ENCODE assay signal across 1 cellular context in the genomic region with DNA sequence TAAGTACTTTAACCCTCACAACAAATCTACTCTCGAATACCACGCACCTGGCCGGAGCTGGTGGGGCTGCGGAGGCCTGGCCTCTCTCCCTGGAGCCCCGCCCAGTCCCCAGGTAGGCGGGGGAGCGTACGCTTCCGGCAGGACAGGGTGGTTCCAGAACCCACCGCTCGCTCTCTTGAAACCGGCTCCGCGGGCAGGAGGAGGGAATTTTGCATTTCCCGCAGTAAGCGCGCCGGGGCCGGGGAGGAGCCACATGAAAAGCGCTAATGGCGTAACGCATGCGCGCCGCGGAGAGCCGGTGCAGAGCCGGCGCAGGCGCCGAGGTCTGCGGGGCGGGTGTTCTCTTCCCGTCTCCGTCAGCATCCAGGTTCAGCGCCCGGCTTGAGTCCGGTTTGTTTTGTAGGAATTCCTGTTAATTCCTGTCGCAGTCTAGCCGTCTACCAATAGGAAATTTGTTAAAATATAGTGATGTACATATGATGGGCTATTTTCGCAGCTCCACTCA.
TF ChIP-seq lines count a peak whose summit lies in the region.

No MANE protein-coding gene starts in this region.

TF ChIP-seq in HepG2, 621 proteins besides CTCF, POLR2A, EP300 and RAD21 (continued from another document and continues in another):
- TF ChIP-seq, protein P1, sequence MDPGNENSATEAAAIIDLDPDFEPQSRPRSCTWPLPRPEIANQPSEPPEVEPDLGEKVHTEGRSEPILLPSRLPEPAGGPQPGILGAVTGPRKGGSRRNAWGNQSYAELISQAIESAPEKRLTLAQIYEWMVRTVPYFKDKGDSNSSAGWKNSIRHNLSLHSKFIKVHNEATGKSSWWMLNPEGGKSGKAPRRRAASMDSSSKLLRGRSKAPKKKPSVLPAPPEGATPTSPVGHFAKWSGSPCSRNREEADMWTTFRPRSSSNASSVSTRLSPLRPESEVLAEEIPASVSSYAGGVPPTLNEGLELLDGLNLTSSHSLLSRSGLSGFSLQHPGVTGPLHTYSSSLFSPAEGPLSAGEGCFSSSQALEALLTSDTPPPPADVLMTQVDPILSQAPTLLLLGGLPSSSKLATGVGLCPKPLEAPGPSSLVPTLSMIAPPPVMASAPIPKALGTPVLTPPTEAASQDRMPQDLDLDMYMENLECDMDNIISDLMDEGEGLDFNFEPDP (CRISPR knock-in tag; conservative IDR thresholded peaks at IDR 0.05), result no peak
- no peak for TF ChIP-seq ZBTB43 (CRISPR knock-in tag; conservative IDR thresholded peaks at IDR 0.05)
- no peak for TF ChIP-seq FOSL1 (CRISPR knock-in tag; IDR thresholded peaks at IDR 0.05; ENCODE audit: borderline replicate concordance)
- no peak for TF ChIP-seq DR1 (CRISPR knock-in tag; IDR thresholded peaks at IDR 0.05)
- no peak for TF ChIP-seq ZNF205 (CRISPR knock-in tag; IDR thresholded peaks at IDR 0.05)
- TF ChIP-seq HNRNPK (IDR thresholded peaks at IDR 0.05; ENCODE audit: low read depth, low read length, poor library complexity, severe bottlenecking), result no peak
- TF ChIP-seq, protein P2, sequence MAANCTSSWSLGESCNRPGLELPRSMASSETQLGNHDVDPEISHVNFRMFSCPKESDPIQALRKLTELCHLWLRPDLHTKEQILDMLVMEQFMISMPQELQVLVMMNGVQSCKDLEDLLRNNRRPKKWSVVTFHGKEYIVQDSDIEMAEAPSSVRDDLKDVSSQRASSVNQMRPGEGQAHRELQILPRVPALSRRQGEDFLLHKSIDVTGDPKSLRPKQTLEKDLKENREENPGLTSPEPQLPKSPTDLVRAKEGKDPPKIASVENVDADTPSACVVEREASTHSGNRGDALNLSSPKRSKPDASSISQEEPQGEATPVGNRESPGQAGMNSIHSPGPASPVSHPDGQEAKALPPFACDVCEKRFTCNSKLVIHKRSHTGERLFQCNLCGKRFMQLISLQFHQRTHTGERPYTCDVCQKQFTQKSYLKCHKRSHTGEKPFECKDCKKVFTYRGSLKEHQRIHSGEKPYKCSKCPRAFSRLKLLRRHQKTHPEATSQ (CRISPR knock-in tag; IDR thresholded peaks at IDR 0.05; ENCODE audit: borderline replicate concordance), result no peak
- TF ChIP-seq ZNF468 (CRISPR knock-in tag; IDR thresholded peaks at IDR 0.05), result no peak
- TF ChIP-seq ZNF746 (CRISPR knock-in tag; IDR thresholded peaks at IDR 0.05), result no peak
- TF ChIP-seq ZNF674 (CRISPR knock-in tag; IDR thresholded peaks at IDR 0.05; ENCODE audit: low read depth), result no peak
- no peak for TF ChIP-seq RORA (CRISPR knock-in tag; IDR thresholded peaks at IDR 0.05)
- no peak for TF ChIP-seq ZNF775 (CRISPR knock-in tag; IDR thresholded peaks at IDR 0.05; ENCODE audit: borderline replicate concordance)
- no peak for TF ChIP-seq PAXIP1 (CRISPR knock-in tag; conservative IDR thresholded peaks at IDR 0.05)
- no peak for TF ChIP-seq DNMT3B (CRISPR knock-in tag; conservative IDR thresholded peaks at IDR 0.05)
- no peak for TF ChIP-seq ZNF660 (CRISPR knock-in tag; IDR thresholded peaks at IDR 0.05; ENCODE audit: borderline replicate concordance, low read depth)
- no peak for TF ChIP-seq ZNF691 (CRISPR knock-in tag; IDR thresholded peaks at IDR 0.05; ENCODE audit: borderline replicate concordance, low read depth)
- no peak for TF ChIP-seq DPF2 (CRISPR knock-in tag; IDR thresholded peaks at IDR 0.05; ENCODE audit: borderline replicate concordance, low read depth)
- TF ChIP-seq MXD3 (CRISPR knock-in tag; IDR thresholded peaks at IDR 0.05), result no peak
- TF ChIP-seq ZFP41 (CRISPR knock-in tag; IDR thresholded peaks at IDR 0.05; ENCODE audit: borderline replicate concordance), result no peak
- no peak for TF ChIP-seq EED (CRISPR knock-in tag; IDR thresholded peaks at IDR 0.05)
- TF ChIP-seq ZFAT (CRISPR knock-in tag; conservative IDR thresholded peaks at IDR 0.05), result no peak
- no peak for TF ChIP-seq ZNF773 (CRISPR knock-in tag; IDR thresholded peaks at IDR 0.05; ENCODE audit: borderline replicate concordance)
- TF ChIP-seq, protein P3, sequence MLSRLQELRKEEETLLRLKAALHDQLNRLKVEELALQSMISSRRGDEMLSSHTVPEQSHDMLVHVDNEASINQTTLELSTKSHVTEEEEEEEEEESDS (CRISPR knock-in tag; IDR thresholded peaks at IDR 0.05; ENCODE audit: borderline replicate concordance), result no peak
- TF ChIP-seq, protein P4, sequence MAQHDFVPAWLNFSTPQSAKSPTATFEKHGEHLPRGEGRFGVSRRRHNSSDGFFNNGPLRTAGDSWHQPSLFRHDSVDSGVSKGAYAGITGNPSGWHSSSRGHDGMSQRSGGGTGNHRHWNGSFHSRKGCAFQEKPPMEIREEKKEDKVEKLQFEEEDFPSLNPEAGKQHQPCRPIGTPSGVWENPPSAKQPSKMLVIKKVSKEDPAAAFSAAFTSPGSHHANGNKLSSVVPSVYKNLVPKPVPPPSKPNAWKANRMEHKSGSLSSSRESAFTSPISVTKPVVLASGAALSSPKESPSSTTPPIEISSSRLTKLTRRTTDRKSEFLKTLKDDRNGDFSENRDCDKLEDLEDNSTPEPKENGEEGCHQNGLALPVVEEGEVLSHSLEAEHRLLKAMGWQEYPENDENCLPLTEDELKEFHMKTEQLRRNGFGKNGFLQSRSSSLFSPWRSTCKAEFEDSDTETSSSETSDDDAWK (CRISPR knock-in tag; IDR thresholded peaks at IDR 0.05), result no peak
- TF ChIP-seq RCOR2 (CRISPR knock-in tag; IDR thresholded peaks at IDR 0.05), result no peak
- no peak for TF ChIP-seq ZSCAN21 (CRISPR knock-in tag; IDR thresholded peaks at IDR 0.05; ENCODE audit: borderline replicate concordance)
- 0 out of 2 replicates have a peak, but pooled peaks have one; percentile 33 for TF ChIP-seq ZNF841 (CRISPR knock-in tag; IDR thresholded peaks at IDR 0.05; ENCODE audit: borderline replicate concordance)
- TF ChIP-seq TCF7L2 (IDR thresholded peaks at IDR 0.05; ENCODE audit: low read depth, low read length), result no peak
- TF ChIP-seq PAX8 (CRISPR knock-in tag; IDR thresholded peaks at IDR 0.05; ENCODE audit: borderline replicate concordance), result no peak
- TF ChIP-seq, protein P5, sequence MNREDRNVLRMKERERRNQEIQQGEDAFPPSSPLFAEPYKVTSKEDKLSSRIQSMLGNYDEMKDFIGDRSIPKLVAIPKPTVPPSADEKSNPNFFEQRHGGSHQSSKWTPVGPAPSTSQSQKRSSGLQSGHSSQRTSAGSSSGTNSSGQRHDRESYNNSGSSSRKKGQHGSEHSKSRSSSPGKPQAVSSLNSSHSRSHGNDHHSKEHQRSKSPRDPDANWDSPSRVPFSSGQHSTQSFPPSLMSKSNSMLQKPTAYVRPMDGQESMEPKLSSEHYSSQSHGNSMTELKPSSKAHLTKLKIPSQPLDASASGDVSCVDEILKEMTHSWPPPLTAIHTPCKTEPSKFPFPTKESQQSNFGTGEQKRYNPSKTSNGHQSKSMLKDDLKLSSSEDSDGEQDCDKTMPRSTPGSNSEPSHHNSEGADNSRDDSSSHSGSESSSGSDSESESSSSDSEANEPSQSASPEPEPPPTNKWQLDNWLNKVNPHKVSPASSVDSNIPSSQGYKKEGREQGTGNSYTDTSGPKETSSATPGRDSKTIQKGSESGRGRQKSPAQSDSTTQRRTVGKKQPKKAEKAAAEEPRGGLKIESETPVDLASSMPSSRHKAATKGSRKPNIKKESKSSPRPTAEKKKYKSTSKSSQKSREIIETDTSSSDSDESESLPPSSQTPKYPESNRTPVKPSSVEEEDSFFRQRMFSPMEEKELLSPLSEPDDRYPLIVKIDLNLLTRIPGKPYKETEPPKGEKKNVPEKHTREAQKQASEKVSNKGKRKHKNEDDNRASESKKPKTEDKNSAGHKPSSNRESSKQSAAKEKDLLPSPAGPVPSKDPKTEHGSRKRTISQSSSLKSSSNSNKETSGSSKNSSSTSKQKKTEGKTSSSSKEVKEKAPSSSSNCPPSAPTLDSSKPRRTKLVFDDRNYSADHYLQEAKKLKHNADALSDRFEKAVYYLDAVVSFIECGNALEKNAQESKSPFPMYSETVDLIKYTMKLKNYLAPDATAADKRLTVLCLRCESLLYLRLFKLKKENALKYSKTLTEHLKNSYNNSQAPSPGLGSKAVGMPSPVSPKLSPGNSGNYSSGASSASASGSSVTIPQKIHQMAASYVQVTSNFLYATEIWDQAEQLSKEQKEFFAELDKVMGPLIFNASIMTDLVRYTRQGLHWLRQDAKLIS (CRISPR knock-in tag; IDR thresholded peaks at IDR 0.05), result no peak
- no peak for TF ChIP-seq ZFYVE20 (CRISPR knock-in tag; IDR thresholded peaks at IDR 0.05; ENCODE audit: borderline replicate concordance, low read depth)
- TF ChIP-seq, protein P6, sequence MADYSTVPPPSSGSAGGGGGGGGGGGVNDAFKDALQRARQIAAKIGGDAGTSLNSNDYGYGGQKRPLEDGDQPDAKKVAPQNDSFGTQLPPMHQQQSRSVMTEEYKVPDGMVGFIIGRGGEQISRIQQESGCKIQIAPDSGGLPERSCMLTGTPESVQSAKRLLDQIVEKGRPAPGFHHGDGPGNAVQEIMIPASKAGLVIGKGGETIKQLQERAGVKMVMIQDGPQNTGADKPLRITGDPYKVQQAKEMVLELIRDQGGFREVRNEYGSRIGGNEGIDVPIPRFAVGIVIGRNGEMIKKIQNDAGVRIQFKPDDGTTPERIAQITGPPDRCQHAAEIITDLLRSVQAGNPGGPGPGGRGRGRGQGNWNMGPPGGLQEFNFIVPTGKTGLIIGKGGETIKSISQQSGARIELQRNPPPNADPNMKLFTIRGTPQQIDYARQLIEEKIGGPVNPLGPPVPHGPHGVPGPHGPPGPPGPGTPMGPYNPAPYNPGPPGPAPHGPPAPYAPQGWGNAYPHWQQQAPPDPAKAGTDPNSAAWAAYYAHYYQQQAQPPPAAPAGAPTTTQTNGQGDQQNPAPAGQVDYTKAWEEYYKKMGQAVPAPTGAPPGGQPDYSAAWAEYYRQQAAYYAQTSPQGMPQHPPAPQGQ (CRISPR knock-in tag; IDR thresholded peaks at IDR 0.05; ENCODE audit: borderline replicate concordance), result no peak
- no peak for TF ChIP-seq NKX3-1 (CRISPR knock-in tag; IDR thresholded peaks at IDR 0.05)
- TF ChIP-seq TCF12 (IDR thresholded peaks at IDR 0.05), result no peak
- TF ChIP-seq TCF12 (CRISPR knock-in tag; IDR thresholded peaks at IDR 0.05), result no peak
- TF ChIP-seq REXO4 (CRISPR knock-in tag; IDR thresholded peaks at IDR 0.05; ENCODE audit: borderline replicate concordance), result no peak
- peak; percentile 50; the same call in 1 of the 2 replicates for TF ChIP-seq KDM2A (CRISPR knock-in tag; IDR thresholded peaks at IDR 0.05; ENCODE audit: borderline replicate concordance, low read depth)
- TF ChIP-seq BATF2 (CRISPR knock-in tag; IDR thresholded peaks at IDR 0.05), result no peak
- TF ChIP-seq ZNF552 (CRISPR knock-in tag; IDR thresholded peaks at IDR 0.05; ENCODE audit: borderline replicate concordance), result no peak
- no peak for TF ChIP-seq GFI1 (CRISPR knock-in tag; IDR thresholded peaks at IDR 0.05; ENCODE audit: borderline replicate concordance)
- TF ChIP-seq, protein P7, sequence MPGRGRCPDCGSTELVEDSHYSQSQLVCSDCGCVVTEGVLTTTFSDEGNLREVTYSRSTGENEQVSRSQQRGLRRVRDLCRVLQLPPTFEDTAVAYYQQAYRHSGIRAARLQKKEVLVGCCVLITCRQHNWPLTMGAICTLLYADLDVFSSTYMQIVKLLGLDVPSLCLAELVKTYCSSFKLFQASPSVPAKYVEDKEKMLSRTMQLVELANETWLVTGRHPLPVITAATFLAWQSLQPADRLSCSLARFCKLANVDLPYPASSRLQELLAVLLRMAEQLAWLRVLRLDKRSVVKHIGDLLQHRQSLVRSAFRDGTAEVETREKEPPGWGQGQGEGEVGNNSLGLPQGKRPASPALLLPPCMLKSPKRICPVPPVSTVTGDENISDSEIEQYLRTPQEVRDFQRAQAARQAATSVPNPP (CRISPR knock-in tag; IDR thresholded peaks at IDR 0.05), result no peak
- no peak for TF ChIP-seq HMG20B (CRISPR knock-in tag; conservative IDR thresholded peaks at IDR 0.05)
- TF ChIP-seq NCOA5 (CRISPR knock-in tag; IDR thresholded peaks at IDR 0.05), result no peak
- no peak for TF ChIP-seq FOXO1 (CRISPR knock-in tag; IDR thresholded peaks at IDR 0.05)
- peak; percentile 100 for TF ChIP-seq NAIF1 (CRISPR knock-in tag; IDR thresholded peaks at IDR 0.05; ENCODE audit: borderline replicate concordance)
